In genomic region chr13:49635599-49636433, GRCh38 we compare ENCODE assay signal across 9 cellular contexts. TPM values are rescaled to one million over a fixed set of nuclear protein-coding genes. Genes with fewer than 3 reads are reported as not detected.
A peak's percentile ranks its signal among the peaks of the same experiment; 100 is the strongest.
DNase-seq lines count a peak whose midpoint lies in the region; ATAC-seq, FAIRE-seq and TF ChIP-seq lines count a peak whose summit lies in the region.
"Had no signal": no experiment of that assay in that cellular context is flagged by ENCODE, and none has a peak within 500 bp of the region (broad histone marks: within the 10 kb centered on the region; RNA-seq: fewer than 3 reads in every experiment).

No MANE protein-coding gene starts in this region.

- peak; percentile 61 for ATAC-seq in HG03135 (IDR thresholded peaks at IDR 0.05; ENCODE audit: unreplicated experiment)

- BruUV-seq in A673 (replicated peaks; lab: Mats Ljungman, UMichigan), result no TSS peak

- H3K4me3 ChIP-seq in A673 (ENCODE audit: low read depth, low read length, poor library complexity, severe bottlenecking), result no peak overlapping the region

- peak overlapping the region; percentile 62 for H3K4me3 Mint-ChIP-seq in activated T-helper 2 cell treated with anti-CD3 and anti-CD28 coated beads, Interferon-gamma antibody, Interleukin-2, Interleukin-4, amounts not matched to agents 10 μg/mL and 5 μg/mL and 100 μg/mL, durations not matched to agents 14 hours and 24 hours and 36 hours (ENCODE audit: low read depth)

- POLR2A ChIA-PET in A673 (lab: Charles Lee; ENCODE audit: low non-redundant PET), result no interaction called here

- intact Hi-C loops in activated T-helper 2 cell treated with anti-CD3 and anti-CD28 coated beads, Interferon-gamma antibody, Interleukin-2, Interleukin-4, amounts not matched to agents 10 μg/mL and 5 μg/mL and 100 μg/mL, durations not matched to agents 14 hours and 24 hours and 36 hours (cut with micrococcal nuclease), result no loop called here
- intact Hi-C loops in A673 (cut with micrococcal nuclease; ENCODE audit: unreplicated experiment), result no loop called here

- no peaks in the 10 kb centered on the region for H3K36me3 Mint-ChIP-seq in activated T-helper 2 cell treated with anti-CD3 and anti-CD28 coated beads, Interferon-gamma antibody, Interleukin-2, Interleukin-4, amounts not matched to agents 10 μg/mL and 5 μg/mL and 100 μg/mL, durations not matched to agents 14 hours and 24 hours and 36 hours (ENCODE audit: low read depth)

- H3K9me3 ChIP-seq in ES-I3 (ENCODE audit: control insufficient read depth, insufficient read depth, low read length) (no peaks in the 10 kb centered on the region), A673 (ENCODE audit: low read depth, low read length, poor library complexity, severe bottlenecking) (no peaks in the 10 kb centered on the region)

- peaks cover 6% of the 10 kb centered on the region for H3K4me1 Mint-ChIP-seq in activated T-helper 2 cell treated with anti-CD3 and anti-CD28 coated beads, Interferon-gamma antibody, Interleukin-2, Interleukin-4, amounts not matched to agents 10 μg/mL and 5 μg/mL and 100 μg/mL, durations not matched to agents 14 hours and 24 hours and 36 hours (ENCODE audit: low read depth)

- no peaks in the 10 kb centered on the region for H3K9me3 Mint-ChIP-seq in activated T-helper 2 cell treated with anti-CD3 and anti-CD28 coated beads, Interferon-gamma antibody, Interleukin-2, Interleukin-4, amounts not matched to agents 10 μg/mL and 5 μg/mL and 100 μg/mL, durations not matched to agents 14 hours and 24 hours and 36 hours

- no peak for TF ChIP-seq CTCF in A673 (conservative IDR thresholded peaks at IDR 0.05; ENCODE audit: low read depth, low read length)

- H3K27ac ChIP-seq in A673 (ENCODE audit: low read depth, low read length, poor library complexity, severe bottlenecking), result no peak overlapping the region
- H3K27ac ChIP-seq: epithelial cell of prostate had no signal

- CTCF ChIA-PET in A673 (lab: Charles Lee), result no interaction called here

- no peaks in the 10 kb centered on the region for H3K36me3 ChIP-seq in ES-I3 (ENCODE audit: insufficient read depth, low read length)
- H3K36me3 ChIP-seq in A673 (ENCODE audit: insufficient read depth, low read length, poor library complexity, severe bottlenecking), result no peaks in the 10 kb centered on the region

- H3K4me1 ChIP-seq in ES-I3 (ENCODE audit: insufficient read depth, low read length) (no peaks in the 10 kb centered on the region), A673 (ENCODE audit: insufficient read depth, low read length, poor library complexity, severe bottlenecking) (no peaks in the 10 kb centered on the region)

- no peaks in the 10 kb centered on the region for H3K27me3 ChIP-seq in A673 (replicated peaks; ENCODE audit: insufficient read depth, low read depth, low read length, poor library complexity)

- H3K27me3 Mint-ChIP-seq in activated T-helper 2 cell treated with anti-CD3 and anti-CD28 coated beads, Interferon-gamma antibody, Interleukin-2, Interleukin-4, amounts not matched to agents 10 μg/mL and 5 μg/mL and 100 μg/mL, durations not matched to agents 14 hours and 24 hours and 36 hours (ENCODE audit: low read depth), result no peaks in the 10 kb centered on the region

- no peak overlapping the region for H3K27ac Mint-ChIP-seq in activated T-helper 2 cell treated with anti-CD3 and anti-CD28 coated beads, Interferon-gamma antibody, Interleukin-2, Interleukin-4, amounts not matched to agents 10 μg/mL and 5 μg/mL and 100 μg/mL, durations not matched to agents 14 hours and 24 hours and 36 hours

- no peak for FAIRE-seq in urothelium cell line (lab: Jason Lieb, UNC)

- peak; percentile 20 for DNase-seq in activated T-helper 2 cell treated with anti-CD3 and anti-CD28 coated beads, Interferon-gamma antibody, Interleukin-2, Interleukin-4, amounts not matched to agents 10 μg/mL and 5 μg/mL and 100 μg/mL, durations not matched to agents 14 hours and 24 hours and 36 hours (ENCODE audit: low spot score)
- DNase-seq in iris pigment epithelial cell (ENCODE audit: low read depth) (peak; percentile 91), DMS 273 (lab: John Stamatoyannopoulos, UW; ENCODE audit: unreplicated experiment) (no peak), 8988T (no peak), A673 (ENCODE audit: low spot score) (no peak), urothelium cell line (ENCODE audit: low spot score) (no peak)

- peak overlapping the region; percentile 51 for H3K9ac ChIP-seq in ES-I3 (ENCODE audit: low read depth, low read length)

RNA-seq across cellular contexts. Expression of gene ARL11, which starts 7.5 kb away (rescaled TPM):
- 0.89 and 1.0 TPM in 2 replicates for total RNA-seq in activated T-helper 2 cell treated with anti-CD3 and anti-CD28 coated beads, Interferon-gamma antibody, Interleukin-2, Interleukin-4, amounts not matched to agents 10 μg/mL and 5 μg/mL and 100 μg/mL, durations not matched to agents 14 hours and 24 hours and 36 hours
- not detected in 2 replicates for total RNA-seq in A673 (2021)

RNA-seq across cellular contexts. Expression of gene RCBTB1, which starts 50.5 kb away (rescaled TPM):
- 13.5 and 16.0 TPM in 2 replicates for total RNA-seq in activated T-helper 2 cell treated with anti-CD3 and anti-CD28 coated beads, Interferon-gamma antibody, Interleukin-2, Interleukin-4, amounts not matched to agents 10 μg/mL and 5 μg/mL and 100 μg/mL, durations not matched to agents 14 hours and 24 hours and 36 hours
- total RNA-seq in A673 (2021), result 12.7 and 18.4 TPM in 2 replicates

RNA-seq across cellular contexts. Expression of gene EBPL, which starts 55.5 kb away (rescaled TPM):
- total RNA-seq in activated T-helper 2 cell treated with anti-CD3 and anti-CD28 coated beads, Interferon-gamma antibody, Interleukin-2, Interleukin-4, amounts not matched to agents 10 μg/mL and 5 μg/mL and 100 μg/mL, durations not matched to agents 14 hours and 24 hours and 36 hours, result 42.7 and 47.5 TPM in 2 replicates
- 64.1 and 66.5 TPM in 2 replicates for total RNA-seq in A673 (2021)

Comparison
In these comparisons a context has a peak if more than half of its experiments do, and no peak if none do; other contexts are left out.
1. DNase-seq: peak in activated T-helper 2 cell treated with anti-CD3 and anti-CD28 coated beads, Interferon-gamma antibody, Interleukin-2, Interleukin-4, amounts not matched to agents 10 μg/mL and 5 μg/mL and 100 μg/mL, durations not matched to agents 14 hours and 24 hours and 36 hours (single experiment) and iris pigment epithelial cell (single experiment); none in DMS 273 (single experiment), 8988T (single experiment), A673 (single experiment) and urothelium cell line (single experiment).